10 cellular contexts compared by ENCODE assay signal in genomic region chr14:67940894-67941455, GRCh38.
DNase-seq lines count a peak whose midpoint lies in the region; ATAC-seq, FAIRE-seq and TF ChIP-seq lines count a peak whose summit lies in the region.
"Had no signal": no experiment of that assay in that cellular context is flagged by ENCODE, and none has a peak within 500 bp of the region (broad histone marks: within the 10 kb centered on the region; RNA-seq: fewer than 3 reads in every experiment).

No MANE protein-coding gene starts in this region.

- H3K36me3 ChIP-seq in BJ (ENCODE audit: control insufficient read depth, insufficient read depth, low read length), result no peaks in the 10 kb centered on the region
- H3K36me3 ChIP-seq in RWPE2 (ENCODE audit: low read depth), result no peaks in the 10 kb centered on the region
- H3K36me3 ChIP-seq in pancreas, result no peaks in the 10 kb centered on the region

- intact Hi-C loops in pancreas (cut with DNase I), result no loop called here

- CTCF ChIA-PET in BJ (lab: Yijun Ruan, JAX), result interaction anchor here (0.8 to 4.4 kb wide), 6 partner anchors 308 to 884 kb away, joined by 3 to 27 read pairs (median 4); no protein-coding TSS in a partner anchor

- H3K4me1 ChIP-seq in RWPE2 (ENCODE audit: insufficient read depth, poor library complexity, severe bottlenecking) (peaks cover 41% of the 10 kb centered on the region), pancreas (peaks cover 26 to 41% (median 38%) of the 10 kb centered on the region in 3 donors)

- POLR2A ChIA-PET in BJ (lab: Charles Lee), result interaction anchor here (0.6 kb wide), 1 partner anchor 850 kb away, joined by 3 read pairs; no protein-coding TSS in a partner anchor

- ATAC-seq in RWPE2 (ENCODE audit: low read depth) (peak; percentile 72), pancreas (peak; percentile 65 to 87 (median 74)), GM21360 (IDR thresholded peaks at IDR 0.05; ENCODE audit: unreplicated experiment) (no peak)
- ATAC-seq: activated CD4-positive, alpha-beta T cell treated with anti-CD3 and anti-CD28 coated beads for 36 hours had no signal

- TF ChIP-seq CTCF in BJ (IDR thresholded peaks at IDR 0.05; ENCODE audit: insufficient read depth, low read depth, low read length), result no peak
- no peak for TF ChIP-seq CTCF in RWPE2 (IDR thresholded peaks at IDR 0.05; ENCODE audit: poor library complexity, severe bottlenecking)
- no peak for TF ChIP-seq CTCF in fibroblast of the aortic adventitia (IDR thresholded peaks at IDR 0.05; ENCODE audit: insufficient read depth, low read length)
- TF ChIP-seq CTCF in pancreas (IDR thresholded peaks at IDR 0.05), result no peak

- H3K27ac ChIP-seq in RWPE2 (ENCODE audit: poor library complexity, severe bottlenecking) (peak overlapping the region; percentile 50), pancreas (peak overlapping the region; percentile 9 to 77 (median 56))

- H3K9me3 ChIP-seq in RWPE2 (ENCODE audit: severe bottlenecking) (no peaks in the 10 kb centered on the region), pancreas (no peaks in the 10 kb centered on the region)

- DNase-seq in BJ (ENCODE audit: low read depth) (peak; percentile 84), RWPE2 (ENCODE audit: low spot score) (no peak), fibroblast of the aortic adventitia (ENCODE audit: low read depth) (peak; percentile 99), pancreas (peak in 1 of 6 donors; percentile 7), NCI-H1417 treated with DMSO at 0.1 percent for 48 hours (lab: John Stamatoyannopoulos, UW) (no peak), nucleus accumbens (lab: John Stamatoyannopoulos, UW) (no peak)
- no peak for DNase-seq in activated CD4-positive, alpha-beta T cell treated with anti-CD3 and anti-CD28 coated beads, Interleukin-2, amount 50 U/mL, for 4 hours
- DNase-seq: activated CD4-positive, alpha-beta T cell treated with anti-CD3 and anti-CD28 coated beads for 36 hours; naive B cell had no signal

- 11 to 13% methylated on average over 3 of the region's 3 CpGs for WGBS in pancreas, 2 donors

- H3K4me3 ChIP-seq in BJ (ENCODE audit: low read depth, low read length) (no peak overlapping the region), RWPE2 (ENCODE audit: severe bottlenecking) (no peak overlapping the region), fibroblast of the aortic adventitia (ENCODE audit: low read depth, low read length) (no peak overlapping the region), pancreas (no peak overlapping the region)

- no peak for FAIRE-seq in pancreas (lab: Jason Lieb, UNC)

- H3K27me3 ChIP-seq in BJ (ENCODE audit: control insufficient read depth, insufficient read depth, low read length) (no peaks in the 10 kb centered on the region), RWPE2 (ENCODE audit: insufficient read depth, poor library complexity, severe bottlenecking) (no peaks in the 10 kb centered on the region), pancreas (no peaks in the 10 kb centered on the region)

Comparison
In these comparisons a context has a peak if more than half of its experiments do, and no peak if none do; other contexts are left out.
1. DNase-seq: peak in BJ (single experiment) and fibroblast of the aortic adventitia (single experiment); none in RWPE2 (single experiment), NCI-H1417 treated with DMSO at 0.1 percent for 48 hours (single experiment), activated CD4-positive, alpha-beta T cell treated with anti-CD3 and anti-CD28 coated beads, Interleukin-2, amount 50 U/mL, for 4 hours (0 of 2) and nucleus accumbens (0 of 56).